20 cellular contexts compared by ENCODE assay signal in the genomic region with DNA sequence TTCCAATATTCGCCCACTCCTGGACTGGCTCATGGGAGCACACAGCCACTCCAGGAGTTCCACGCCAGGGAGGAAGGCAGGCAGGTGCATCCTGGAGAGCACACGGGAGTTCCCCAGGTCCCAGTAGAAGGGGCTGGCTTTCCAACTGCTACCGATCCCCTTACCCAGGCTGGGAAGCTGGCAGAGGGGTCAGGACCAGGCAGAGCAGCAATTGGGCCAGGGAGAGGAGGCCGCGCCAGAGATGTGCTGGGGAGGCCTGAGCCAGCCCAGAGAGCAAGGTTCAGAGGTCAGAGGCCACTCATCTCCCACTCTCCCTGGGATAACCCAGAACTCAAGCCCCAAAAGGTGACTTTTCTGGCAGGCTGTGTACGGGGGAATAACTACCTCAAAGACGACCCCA.
DNase-seq lines count a peak whose midpoint lies in the region; ATAC-seq and TF ChIP-seq lines count a peak whose summit lies in the region.
"Had no signal": no experiment of that assay in that cellular context is flagged by ENCODE, and none has a peak within 500 bp of the region (broad histone marks: within the 10 kb centered on the region; RNA-seq: fewer than 3 reads in every experiment).

No MANE protein-coding gene starts in this region.

- H3K4me3 Mint-ChIP-seq in osteocyte (ENCODE audit: unreplicated experiment) = no peak overlapping the region
- H3K4me3 Mint-ChIP-seq in chondrocyte (ENCODE audit: unreplicated experiment) = no peak overlapping the region
- H3K4me3 Mint-ChIP-seq: activated naive CD8-positive, alpha-beta T cell treated with anti-CD3 and anti-CD28 coated beads for 36 hours; B cell; T-helper 2 cell treated with Interferon-gamma antibody and Interleukin-4, amounts not matched to agents 5 μg/mL and 100 μg/mL, for 36 hours had no signal

- no peak for ATAC-seq in RWPE2 (ENCODE audit: low read depth)
- ATAC-seq in HG02970 (IDR thresholded peaks at IDR 0.05; ENCODE audit: low FRiP score, unreplicated experiment) = no peak
- ATAC-seq: HCT116 had no signal

- H3K4me1 Mint-ChIP-seq in osteocyte (ENCODE audit: unreplicated experiment) (no peaks in the 10 kb centered on the region), chondrocyte (ENCODE audit: low read depth) (peaks cover 2% of the 10 kb centered on the region)
- H3K4me1 Mint-ChIP-seq: B cell had no signal

- peaks cover 29% of the 10 kb centered on the region for H3K4me1 ChIP-seq in RWPE2 (ENCODE audit: insufficient read depth, poor library complexity, severe bottlenecking)
- H3K4me1 ChIP-seq: tibial nerve had no signal

- H3K27ac Mint-ChIP-seq in osteocyte (ENCODE audit: unreplicated experiment) (no peak overlapping the region), chondrocyte (ENCODE audit: unreplicated experiment) (no peak overlapping the region)
- H3K27ac Mint-ChIP-seq: activated naive CD8-positive, alpha-beta T cell treated with anti-CD3 and anti-CD28 coated beads for 36 hours; B cell; progenitor cell of endocrine pancreas; T-helper 2 cell treated with Interferon-gamma antibody and Interleukin-4, amounts not matched to agents 5 μg/mL and 100 μg/mL, for 36 hours had no signal

- no peaks in the 10 kb centered on the region for H3K36me3 ChIP-seq in H7 (replicated peaks; ENCODE audit: control insufficient read depth, insufficient read depth, low read length)
- no peaks in the 10 kb centered on the region for H3K36me3 ChIP-seq in RWPE2 (ENCODE audit: low read depth)
- H3K36me3 ChIP-seq: lower lobe of right lung, tibial nerve, WERI-Rb-1 had no signal

- no peak for TF ChIP-seq CTCF in RWPE2 (IDR thresholded peaks at IDR 0.05; ENCODE audit: poor library complexity, severe bottlenecking)
- no peak for TF ChIP-seq CTCF in osteocyte (IDR thresholded peaks at IDR 0.05)
- TF ChIP-seq CTCF in chondrocyte (IDR thresholded peaks at IDR 0.05) = no peak

- H3K9me3 Mint-ChIP-seq in osteocyte (ENCODE audit: unreplicated experiment) = peaks cover 11% of the 10 kb centered on the region
- peaks cover 4% of the 10 kb centered on the region for H3K9me3 Mint-ChIP-seq in chondrocyte (ENCODE audit: low read depth)

- peak; percentile 34 for DNase-seq in NCI-H1105 treated with DMSO at 0.1 percent for 48 hours (lab: John Stamatoyannopoulos, UW)
- DNase-seq in NCI-H1105 (lab: John Stamatoyannopoulos, UW) = no peak
- DNase-seq in H7 = peak; percentile 40
- DNase-seq in RWPE2 (ENCODE audit: low spot score) = no peak
- peak; percentile 69 for DNase-seq in osteocyte (ENCODE audit: extremely low spot score, unreplicated experiment)
- DNase-seq in hypothalamus (lab: John Stamatoyannopoulos, UW) = no peak
- no peak for DNase-seq in chondrocyte (ENCODE audit: low spot score)
- DNase-seq: activated naive CD8-positive, alpha-beta T cell treated with anti-CD3 and anti-CD28 coated beads for 36 hours; caudate nucleus; EL; lower lobe of right lung; NCI-H526; WERI-Rb-1 had no signal

- H3K27ac ChIP-seq in RWPE2 (ENCODE audit: poor library complexity, severe bottlenecking) = peak overlapping the region; percentile 94
- H3K27ac ChIP-seq: HL-60, lower lobe of right lung, tibial nerve, WERI-Rb-1 had no signal

- H3K27me3 Mint-ChIP-seq in osteocyte (ENCODE audit: unreplicated experiment) (no peaks in the 10 kb centered on the region), chondrocyte (ENCODE audit: low read depth) (peaks cover 23% of the 10 kb centered on the region)
- H3K27me3 Mint-ChIP-seq: B cell had no signal

- H3K4me3 ChIP-seq in H7 (ENCODE audit: insufficient read depth, low read depth, low read length) = no peak overlapping the region
- H3K4me3 ChIP-seq in RWPE2 (ENCODE audit: severe bottlenecking) = no peak overlapping the region
- H3K4me3 ChIP-seq: lower lobe of right lung, tibial nerve had no signal

- no peaks in the 10 kb centered on the region for H3K9me3 ChIP-seq in RWPE2 (ENCODE audit: severe bottlenecking)
- H3K9me3 ChIP-seq: lower lobe of right lung, tibial nerve had no signal

- H3K36me3 Mint-ChIP-seq in osteocyte (ENCODE audit: unreplicated experiment) (no peaks in the 10 kb centered on the region), chondrocyte (ENCODE audit: low read depth) (no peaks in the 10 kb centered on the region)

- no peaks in the 10 kb centered on the region for H3K27me3 ChIP-seq in H7 (ENCODE audit: control insufficient read depth, insufficient read depth, low read length)
- no peaks in the 10 kb centered on the region for H3K27me3 ChIP-seq in RWPE2 (ENCODE audit: insufficient read depth, poor library complexity, severe bottlenecking)
- H3K27me3 ChIP-seq: tibial nerve had no signal

Comparison
In these comparisons a context has a peak if more than half of its experiments do, and no peak if none do; other contexts are left out.
1. DNase-seq: peak in NCI-H1105 treated with DMSO at 0.1 percent for 48 hours (single experiment), H7 (single experiment) and osteocyte (single experiment); none in NCI-H1105 (single experiment), RWPE2 (single experiment), hypothalamus (0 of 51) and chondrocyte (single experiment).